Comparison of ENCODE assay signal across 10 cellular contexts in genomic region chr20:41622584-41622983, GRCh38.
"Had no signal": no experiment of that assay in that cellular context is flagged by ENCODE, and none has a peak within 500 bp of the region (broad histone marks: within the 10 kb centered on the region; RNA-seq: fewer than 3 reads in every experiment).

No MANE protein-coding gene starts in this region.

- H3K4me2 ChIP-seq: GM23338, KMS-11 had no signal

- H3K4me3 Mint-ChIP-seq: GM23338, H9, HFFc6 had no signal

- H3K4me3 ChIP-seq: GM23338 had no signal

- H2AFZ ChIP-seq: GM23338 had no signal

- H3K27ac Mint-ChIP-seq: GM23338, H9, HFFc6 had no signal

- ATAC-seq: GM23338 had no signal

- DNase-seq: H9, HCEC 1CT, HFFc6, IMR-90, KBM-7 had no signal

- H3K9ac ChIP-seq: KMS-11 had no signal

- H3K27ac ChIP-seq: HL-60, KMS-11 had no signal

- H3K9me3 Mint-ChIP-seq: GM23338, H9, HFFc6 had no signal

- FAIRE-seq: H1, H54 had no signal
